ENCODE assay signal across 7 cellular contexts in genomic region chr11:30917859-30918478, GRCh38.
A peak's percentile ranks its signal among the peaks of the same experiment; 100 is the strongest.
DNase-seq lines count a peak whose midpoint lies in the region; ATAC-seq and TF ChIP-seq lines count a peak whose summit lies in the region.

No MANE protein-coding gene starts in this region.

- H3K9me3 ChIP-seq in fibroblast of lung (ENCODE audit: control insufficient read depth, insufficient read depth, low read depth, low read length) (no peaks in the 10 kb centered on the region), osteoblast (ENCODE audit: low read depth, low read length) (no peaks in the 10 kb centered on the region)

- no peak overlapping the region for H3K9ac ChIP-seq in fibroblast of lung (ENCODE audit: insufficient read depth, low read length)

- H3K36me3 ChIP-seq in fibroblast of lung (ENCODE audit: control insufficient read depth, insufficient read depth, low read length) = no peaks in the 10 kb centered on the region
- H3K36me3 ChIP-seq in osteoblast (ENCODE audit: insufficient read depth, low read length) = no peaks in the 10 kb centered on the region

- POLR2A ChIA-PET in GM10248 (lab: Yijun Ruan, JAX) = no interaction called here

- CTCF ChIA-PET in GM10248 (lab: Yijun Ruan, JAX) = interaction anchor here (0.8 to 2.2 kb wide), 9 partner anchors 8 to 1486 kb away, joined by 3 to 12 read pairs (median 5); no protein-coding TSS in a partner anchor

- H3K4me2 ChIP-seq in fibroblast of lung (ENCODE audit: extremely low read depth, insufficient read depth, low read length) = no peak overlapping the region
- H3K4me2 ChIP-seq in osteoblast (ENCODE audit: insufficient read depth, low read length) = no peak overlapping the region

- H3K4me3 ChIP-seq in fibroblast of lung (replicated peaks in 1 of 4; ENCODE audit: control extremely low read depth in 1 of 4, insufficient read depth in 1 of 4, low read depth in 3 of 4, low read length in 4 of 4) = no peak overlapping the region
- no peak overlapping the region for H3K4me3 ChIP-seq in osteoblast (ENCODE audit: insufficient read depth, low read length)

- no peaks in the 10 kb centered on the region for H3K79me2 ChIP-seq in fibroblast of lung (ENCODE audit: control insufficient read depth, insufficient read depth, low read length)
- H3K79me2 ChIP-seq in osteoblast (ENCODE audit: insufficient read depth, low read length) = no peaks in the 10 kb centered on the region

- H2AFZ ChIP-seq in fibroblast of lung (ENCODE audit: low read length) = no peak overlapping the region
- H2AFZ ChIP-seq in osteoblast (ENCODE audit: low read length) = no peak overlapping the region

- ATAC-seq in GM21423 (IDR thresholded peaks at IDR 0.05; ENCODE audit: unreplicated experiment) = peak; percentile 61

- peak; percentile 49 for TF ChIP-seq CTCF in GM10248 (IDR thresholded peaks at IDR 0.05; ENCODE audit: control extremely low read depth, extremely low read depth, low read depth, missing control alignments)
- TF ChIP-seq CTCF in fibroblast of lung (conservative IDR thresholded peaks at IDR 0.05 in 1 of 2, IDR thresholded peaks at IDR 0.05 in 1 of 2; ENCODE audit: low read depth in 1 of 2, low read length in 2 of 2) = peak; percentile 40 to 53
- TF ChIP-seq CTCF in osteoblast (IDR thresholded peaks at IDR 0.05; ENCODE audit: extremely low read depth, low read depth, low read length) = peak; percentile 64

- H4K20me1 ChIP-seq in fibroblast of lung (ENCODE audit: control insufficient read depth, extremely low read depth, insufficient read depth, low read length) (no peaks in the 10 kb centered on the region), osteoblast (ENCODE audit: insufficient read depth, low read length) (no peaks in the 10 kb centered on the region)

- no peaks in the 10 kb centered on the region for H3K27me3 ChIP-seq in fibroblast of lung (ENCODE audit: control insufficient read depth, insufficient read depth, low read length)
- no peaks in the 10 kb centered on the region for H3K27me3 ChIP-seq in osteoblast (ENCODE audit: insufficient read depth, low read length)

- H3K27ac ChIP-seq in fibroblast of lung (ENCODE audit: insufficient read depth, low read length) (no peak overlapping the region), osteoblast (ENCODE audit: low read depth, low read length) (no peak overlapping the region)

- H3K4me1 ChIP-seq in fibroblast of lung (ENCODE audit: control insufficient read depth, extremely low read depth, insufficient read depth, low read length) = no peaks in the 10 kb centered on the region
- H3K4me1 ChIP-seq in osteoblast (ENCODE audit: insufficient read depth, low read length) = no peaks in the 10 kb centered on the region

- DNase-seq in GM10248 (ENCODE audit: extremely low spot score) (peak; percentile 22), LHCN-M2 (ENCODE audit: low read depth) (peak; percentile 69), RPMI7951 (ENCODE audit: low read depth) (peak; percentile 34), fibroblast of lung (ENCODE audit: low read depth in 2 of 2) (peak; percentile 33 to 62), osteoblast (ENCODE audit: insufficient read length, low spot score, missing footprints) (no peak)
- DNase-seq in effector CD4-positive, alpha-beta T cell = no peak

Comparison
In these comparisons a context has a peak if more than half of its experiments do, and no peak if none do; other contexts are left out.
1. DNase-seq: peak in GM10248 (single experiment), LHCN-M2 (single experiment), RPMI7951 (single experiment) and fibroblast of lung (2 of 2); none in osteoblast (single experiment) and effector CD4-positive, alpha-beta T cell (single experiment).
2. Peak in every context shown above with its lines, with median percentiles within 50 percentile points of each other: CTCF ChIP-seq.